Comparison of ENCODE assay signal across 8 cellular contexts in the genomic region with DNA sequence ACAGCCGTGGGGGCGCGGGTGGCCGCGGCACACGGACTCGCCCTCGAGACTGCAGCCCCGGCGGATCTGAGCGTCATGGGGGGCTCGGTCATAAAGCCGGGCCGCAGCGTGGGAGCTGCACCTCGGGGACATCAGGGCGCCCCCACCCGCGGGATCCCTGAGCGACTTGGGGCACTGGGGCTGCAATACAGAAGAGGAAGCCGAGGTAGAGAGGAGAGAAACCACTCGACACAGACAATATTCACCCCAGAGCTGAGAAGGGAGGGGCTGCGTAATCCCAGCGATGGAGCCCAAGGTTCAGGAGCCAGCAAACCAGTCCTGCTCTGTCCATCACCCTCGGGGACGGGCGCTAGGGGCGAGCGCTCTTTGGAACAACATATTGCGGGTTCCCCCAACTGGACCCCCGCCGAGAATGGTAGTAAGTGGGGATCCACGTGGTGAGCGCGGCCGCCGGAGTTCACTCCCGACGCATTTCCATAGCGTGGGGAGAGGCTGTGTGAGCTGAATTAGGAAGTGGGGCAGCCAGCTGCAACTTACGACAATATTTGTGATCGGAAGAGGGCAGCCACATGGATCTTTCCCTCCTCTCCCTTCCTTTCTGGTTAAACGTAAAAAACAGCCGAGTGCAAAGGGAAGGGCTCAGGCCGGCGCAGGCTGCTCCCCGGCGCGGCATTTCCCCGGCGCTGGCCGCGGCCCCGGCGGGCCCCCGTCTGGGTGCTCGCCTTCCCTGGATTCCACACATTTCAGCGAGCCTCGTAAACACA. TPM values are rescaled to one million over a fixed set of nuclear protein-coding genes. Genes with fewer than 3 reads are reported as not detected.
A peak's percentile ranks its signal among the peaks of the same experiment; 100 is the strongest.
DNase-seq lines count a peak whose midpoint lies in the region; ATAC-seq and TF ChIP-seq lines count a peak whose summit lies in the region.

No MANE protein-coding gene starts in this region.

- H3K36me3 ChIP-seq in HEK293 (ENCODE audit: control insufficient read depth in 2 of 2, insufficient read depth in 1 of 2, low read length in 2 of 2), result peaks cover 0 to 8% of the 10 kb centered on the region in 2 experiments; a peak in 1 of 3 replicates
- no peaks in the 10 kb centered on the region for H3K36me3 ChIP-seq in gastroesophageal sphincter

- H3K27me3 ChIP-seq in gastroesophageal sphincter, result no peaks in the 10 kb centered on the region

- DNase-seq in DMS114 treated with DMSO at 0.1 percent for 48 hours (lab: John Stamatoyannopoulos, UW; ENCODE audit: unreplicated experiment) (peak; percentile 5), NCI-H748 (lab: John Stamatoyannopoulos, UW; ENCODE audit: unreplicated experiment) (peak; percentile 80), activated gamma-delta T cell (lab: John Stamatoyannopoulos, UW) (peak; percentile 33), nucleus accumbens (lab: John Stamatoyannopoulos, UW) (peak in 49 of 56 donors; percentile 29 to 88 (median 72))

- CTCF ChIA-PET in HEK293 (lab: Yijun Ruan, JAX), result no interaction called here

- peak overlapping the region; percentile 99 for H3K27ac ChIP-seq in HEK293 (ENCODE audit: extremely low read depth, low read depth, low read length)
- peak overlapping the region; percentile 60 to 94 (median 92) for H3K27ac ChIP-seq in gastroesophageal sphincter

- H3K4me1 ChIP-seq in HEK293 (ENCODE audit: control insufficient read depth, insufficient read depth, low read length) (peaks cover 3% of the 10 kb centered on the region), gastroesophageal sphincter (peaks cover 0 to 44% (median 8%) of the 10 kb centered on the region in 3 donors)

- no peak for TF ChIP-seq EP300 in gastroesophageal sphincter (IDR thresholded peaks at IDR 0.05)

- peak; percentile 43 to 52 for TF ChIP-seq POLR2A in gastroesophageal sphincter (IDR thresholded peaks at IDR 0.05)
- TF ChIP-seq POLR2A in GM18505 (IDR thresholded peaks at IDR 0.05; ENCODE audit: borderline replicate concordance, extremely low read depth, insufficient read depth, insufficient read length), result no peak

- TF ChIP-seq CTCF in HEK293 (tag by site-specific recombination; IDR thresholded peaks at IDR 0.05) (no peak; the same call in none of the 2 replicates), gastroesophageal sphincter (IDR thresholded peaks at IDR 0.05) (peak in 1 of 4 experiments; percentile 12)

- ATAC-seq in gastroesophageal sphincter (no peak), GM21786 (IDR thresholded peaks at IDR 0.05; ENCODE audit: unreplicated experiment) (no peak), GM18505 (IDR thresholded peaks at IDR 0.05; ENCODE audit: unreplicated experiment) (no peak)

- POLR2A ChIA-PET in HEK293 (lab: Yijun Ruan, JAX), result interaction anchor here (1.0 to 1.4 kb wide), 3 partner anchors 124 to 242 kb away, joined by 3 to 4 read pairs (median 3); no protein-coding TSS in a partner anchor

- H3K9me3 ChIP-seq in HEK293 (ENCODE audit: control insufficient read depth, insufficient read depth, low read depth, low read length), result no peaks in the 10 kb centered on the region
- H3K9me3 ChIP-seq in gastroesophageal sphincter, result no peaks in the 10 kb centered on the region

- 0 to 7% methylated on average over 3 to 11 of the region's 59 CpGs for WGBS in gastroesophageal sphincter (ENCODE audit: low coverage in 1 of 2), 2 donors

- H3K4me3 ChIP-seq in HEK293 (ENCODE audit: low read depth, low read length) (peak overlapping the region; percentile 81), gastroesophageal sphincter (peak overlapping the region; percentile 69 to 92)

TF ChIP-seq in HEK293, 187 proteins besides CTCF, POLR2A, EP300 and RAD21 (continues in another document):
- TF ChIP-seq ZNF596 (tag by site-specific recombination; IDR thresholded peaks at IDR 0.05) (0 out of 2 replicates have a peak, but pooled peaks have one; percentile 3), IKZF3 (tag by site-specific recombination; IDR thresholded peaks at IDR 0.05) (peak; percentile 10), ZIC2 (tag by site-specific recombination; IDR thresholded peaks at IDR 0.05) (0 out of 2 replicates have a peak, but pooled peaks have one; percentile 46), ZNF423 (tag by site-specific recombination; IDR thresholded peaks at IDR 0.05) (0 out of 2 replicates have a peak, but pooled peaks have one; percentile 57), GLI4 (tag by site-specific recombination; IDR thresholded peaks at IDR 0.05) (no peak), ZNF354C (tag by site-specific recombination; IDR thresholded peaks at IDR 0.05; ENCODE audit: borderline replicate concordance, low read depth) (no peak), GLIS2 (tag by site-specific recombination; IDR thresholded peaks at IDR 0.05) (peak; percentile 83), ZFHX2 (tag by site-specific recombination; conservative IDR thresholded peaks at IDR 0.05) (peak; percentile 51), SP2 (tag by site-specific recombination; IDR thresholded peaks at IDR 0.05) (no peak), ZNF629 (tag by site-specific recombination; IDR thresholded peaks at IDR 0.05) (no peak), ZNF600 (tag by site-specific recombination; IDR thresholded peaks at IDR 0.05) (peak; percentile 37; the same call in 1 of the 2 replicates)
- TF ChIP-seq, protein P1, sequence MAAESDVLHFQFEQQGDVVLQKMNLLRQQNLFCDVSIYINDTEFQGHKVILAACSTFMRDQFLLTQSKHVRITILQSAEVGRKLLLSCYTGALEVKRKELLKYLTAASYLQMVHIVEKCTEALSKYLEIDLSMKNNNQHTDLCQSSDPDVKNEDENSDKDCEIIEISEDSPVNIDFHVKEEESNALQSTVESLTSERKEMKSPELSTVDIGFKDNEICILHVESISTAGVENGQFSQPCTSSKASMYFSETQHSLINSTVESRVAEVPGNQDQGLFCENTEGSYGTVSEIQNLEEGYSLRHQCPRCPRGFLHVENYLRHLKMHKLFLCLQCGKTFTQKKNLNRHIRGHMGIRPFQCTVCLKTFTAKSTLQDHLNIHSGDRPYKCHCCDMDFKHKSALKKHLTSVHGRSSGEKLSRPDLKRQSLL (tag by site-specific recombination; IDR thresholded peaks at IDR 0.05), result peak; percentile 97
- TF ChIP-seq, protein P2, sequence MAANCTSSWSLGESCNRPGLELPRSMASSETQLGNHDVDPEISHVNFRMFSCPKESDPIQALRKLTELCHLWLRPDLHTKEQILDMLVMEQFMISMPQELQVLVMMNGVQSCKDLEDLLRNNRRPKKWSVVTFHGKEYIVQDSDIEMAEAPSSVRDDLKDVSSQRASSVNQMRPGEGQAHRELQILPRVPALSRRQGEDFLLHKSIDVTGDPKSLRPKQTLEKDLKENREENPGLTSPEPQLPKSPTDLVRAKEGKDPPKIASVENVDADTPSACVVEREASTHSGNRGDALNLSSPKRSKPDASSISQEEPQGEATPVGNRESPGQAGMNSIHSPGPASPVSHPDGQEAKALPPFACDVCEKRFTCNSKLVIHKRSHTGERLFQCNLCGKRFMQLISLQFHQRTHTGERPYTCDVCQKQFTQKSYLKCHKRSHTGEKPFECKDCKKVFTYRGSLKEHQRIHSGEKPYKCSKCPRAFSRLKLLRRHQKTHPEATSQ (tag by site-specific recombination; IDR thresholded peaks at IDR 0.05), result no peak
- TF ChIP-seq, protein P3, sequence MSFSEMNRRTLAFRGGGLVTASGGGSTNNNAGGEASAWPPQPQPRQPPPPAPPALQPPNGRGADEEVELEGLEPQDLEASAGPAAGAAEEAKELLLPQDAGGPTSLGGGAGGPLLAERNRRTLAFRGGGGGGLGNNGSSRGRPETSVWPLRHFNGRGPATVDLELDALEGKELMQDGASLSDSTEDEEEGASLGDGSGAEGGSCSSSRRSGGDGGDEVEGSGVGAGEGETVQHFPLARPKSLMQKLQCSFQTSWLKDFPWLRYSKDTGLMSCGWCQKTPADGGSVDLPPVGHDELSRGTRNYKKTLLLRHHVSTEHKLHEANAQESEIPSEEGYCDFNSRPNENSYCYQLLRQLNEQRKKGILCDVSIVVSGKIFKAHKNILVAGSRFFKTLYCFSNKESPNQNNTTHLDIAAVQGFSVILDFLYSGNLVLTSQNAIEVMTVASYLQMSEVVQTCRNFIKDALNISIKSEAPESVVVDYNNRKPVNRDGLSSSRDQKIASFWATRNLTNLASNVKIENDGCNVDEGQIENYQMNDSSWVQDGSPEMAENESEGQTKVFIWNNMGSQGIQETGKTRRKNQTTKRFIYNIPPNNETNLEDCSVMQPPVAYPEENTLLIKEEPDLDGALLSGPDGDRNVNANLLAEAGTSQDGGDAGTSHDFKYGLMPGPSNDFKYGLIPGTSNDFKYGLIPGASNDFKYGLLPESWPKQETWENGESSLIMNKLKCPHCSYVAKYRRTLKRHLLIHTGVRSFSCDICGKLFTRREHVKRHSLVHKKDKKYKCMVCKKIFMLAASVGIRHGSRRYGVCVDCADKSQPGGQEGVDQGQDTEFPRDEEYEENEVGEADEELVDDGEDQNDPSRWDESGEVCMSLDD (tag by site-specific recombination; IDR thresholded peaks at IDR 0.05), result peak; percentile 40; the same call in 1 of the 2 replicates
- TF ChIP-seq, protein P4, sequence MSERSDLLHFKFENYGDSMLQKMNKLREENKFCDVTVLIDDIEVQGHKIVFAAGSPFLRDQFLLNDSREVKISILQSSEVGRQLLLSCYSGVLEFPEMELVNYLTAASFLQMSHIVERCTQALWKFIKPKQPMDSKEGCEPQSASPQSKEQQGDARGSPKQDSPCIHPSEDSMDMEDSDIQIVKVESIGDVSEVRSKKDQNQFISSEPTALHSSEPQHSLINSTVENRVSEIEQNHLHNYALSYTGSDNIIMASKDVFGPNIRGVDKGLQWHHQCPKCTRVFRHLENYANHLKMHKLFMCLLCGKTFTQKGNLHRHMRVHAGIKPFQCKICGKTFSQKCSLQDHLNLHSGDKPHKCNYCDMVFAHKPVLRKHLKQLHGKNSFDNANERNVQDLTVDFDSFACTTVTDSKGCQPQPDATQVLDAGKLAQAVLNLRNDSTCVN (tag by site-specific recombination; optimal IDR thresholded peaks at IDR 0.05), result peak; percentile 79
- TF ChIP-seq, protein P5, sequence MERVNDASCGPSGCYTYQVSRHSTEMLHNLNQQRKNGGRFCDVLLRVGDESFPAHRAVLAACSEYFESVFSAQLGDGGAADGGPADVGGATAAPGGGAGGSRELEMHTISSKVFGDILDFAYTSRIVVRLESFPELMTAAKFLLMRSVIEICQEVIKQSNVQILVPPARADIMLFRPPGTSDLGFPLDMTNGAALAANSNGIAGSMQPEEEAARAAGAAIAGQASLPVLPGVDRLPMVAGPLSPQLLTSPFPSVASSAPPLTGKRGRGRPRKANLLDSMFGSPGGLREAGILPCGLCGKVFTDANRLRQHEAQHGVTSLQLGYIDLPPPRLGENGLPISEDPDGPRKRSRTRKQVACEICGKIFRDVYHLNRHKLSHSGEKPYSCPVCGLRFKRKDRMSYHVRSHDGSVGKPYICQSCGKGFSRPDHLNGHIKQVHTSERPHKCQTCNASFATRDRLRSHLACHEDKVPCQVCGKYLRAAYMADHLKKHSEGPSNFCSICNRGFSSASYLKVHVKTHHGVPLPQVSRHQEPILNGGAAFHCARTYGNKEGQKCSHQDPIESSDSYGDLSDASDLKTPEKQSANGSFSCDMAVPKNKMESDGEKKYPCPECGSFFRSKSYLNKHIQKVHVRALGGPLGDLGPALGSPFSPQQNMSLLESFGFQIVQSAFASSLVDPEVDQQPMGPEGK (tag by site-specific recombination; IDR thresholded peaks at IDR 0.05), result 0 out of 2 replicates have a peak, but pooled peaks have one; percentile 45

RNA-seq across cellular contexts. Expression of a gene that starts 9.9 kb away (rescaled TPM):
- 10 to 100 TPM; 12.5 to 20.3 (median 15.5) TPM for total RNA-seq in gastroesophageal sphincter

Comparison
In these comparisons a context has a peak if more than half of its experiments do, and no peak if none do; other contexts are left out.
1. DNase-seq: peak in every context shown above with its lines; median percentile 80 in NCI-H748; 72 in nucleus accumbens; 33 in activated gamma-delta T cell; 5 in DMS114 treated with DMSO at 0.1 percent for 48 hours.